In genomic region chr1:8663915-8664331, GRCh38 we compare ENCODE assay signal across 1 cellular context.
A peak's percentile ranks its signal among the peaks of the same experiment; 100 is the strongest.
TF ChIP-seq lines count a peak whose summit lies in the region.

No MANE protein-coding gene starts in this region.

TF ChIP-seq in HepG2, 621 proteins besides CTCF, POLR2A, EP300 and RAD21 (continued from another document):
- TF ChIP-seq CREB1 (IDR thresholded peaks at IDR 0.05) (no peak), CREB1 (CRISPR knock-in tag; IDR thresholded peaks at IDR 0.05) (peak; percentile 71; the same call in 1 of the 2 replicates), HDAC2 (CRISPR knock-in tag; IDR thresholded peaks at IDR 0.05) (peak; percentile 79), ZNF556 (CRISPR knock-in tag; IDR thresholded peaks at IDR 0.05; ENCODE audit: borderline replicate concordance) (peak; percentile 57; the same call in 1 of the 2 replicates), ZNF124 (CRISPR knock-in tag; IDR thresholded peaks at IDR 0.05) (0 out of 2 replicates have a peak, but pooled peaks have one; percentile 43), CEBPG (CRISPR knock-in tag; IDR thresholded peaks at IDR 0.05) (peak; percentile 80), ZMAT3 (CRISPR knock-in tag; conservative IDR thresholded peaks at IDR 0.05) (no peak), TBX2 (CRISPR knock-in tag; IDR thresholded peaks at IDR 0.05; ENCODE audit: borderline replicate concordance) (peak; percentile 41; the same call in 1 of the 2 replicates), MED1 (CRISPR knock-in tag; IDR thresholded peaks at IDR 0.05) (peak; percentile 66), MTA1 (CRISPR knock-in tag; IDR thresholded peaks at IDR 0.05; ENCODE audit: borderline replicate concordance) (no peak), ZFX (CRISPR knock-in tag; IDR thresholded peaks at IDR 0.05; ENCODE audit: low read depth) (peak; percentile 21; the same call in 1 of the 2 replicates), RCOR2 (CRISPR knock-in tag; IDR thresholded peaks at IDR 0.05) (peak; percentile 80)
- TF ChIP-seq, protein P1, sequence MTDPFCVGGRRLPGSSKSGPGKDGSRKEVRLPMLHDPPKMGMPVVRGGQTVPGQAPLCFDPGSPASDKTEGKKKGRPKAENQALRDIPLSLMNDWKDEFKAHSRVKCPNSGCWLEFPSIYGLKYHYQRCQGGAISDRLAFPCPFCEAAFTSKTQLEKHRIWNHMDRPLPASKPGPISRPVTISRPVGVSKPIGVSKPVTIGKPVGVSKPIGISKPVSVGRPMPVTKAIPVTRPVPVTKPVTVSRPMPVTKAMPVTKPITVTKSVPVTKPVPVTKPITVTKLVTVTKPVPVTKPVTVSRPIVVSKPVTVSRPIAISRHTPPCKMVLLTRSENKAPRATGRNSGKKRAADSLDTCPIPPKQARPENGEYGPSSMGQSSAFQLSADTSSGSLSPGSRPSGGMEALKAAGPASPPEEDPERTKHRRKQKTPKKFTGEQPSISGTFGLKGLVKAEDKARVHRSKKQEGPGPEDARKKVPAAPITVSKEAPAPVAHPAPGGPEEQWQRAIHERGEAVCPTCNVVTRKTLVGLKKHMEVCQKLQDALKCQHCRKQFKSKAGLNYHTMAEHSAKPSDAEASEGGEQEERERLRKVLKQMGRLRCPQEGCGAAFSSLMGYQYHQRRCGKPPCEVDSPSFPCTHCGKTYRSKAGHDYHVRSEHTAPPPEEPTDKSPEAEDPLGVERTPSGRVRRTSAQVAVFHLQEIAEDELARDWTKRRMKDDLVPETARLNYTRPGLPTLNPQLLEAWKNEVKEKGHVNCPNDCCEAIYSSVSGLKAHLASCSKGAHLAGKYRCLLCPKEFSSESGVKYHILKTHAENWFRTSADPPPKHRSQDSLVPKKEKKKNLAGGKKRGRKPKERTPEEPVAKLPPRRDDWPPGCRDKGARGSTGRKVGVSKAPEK (CRISPR knock-in tag; IDR thresholded peaks at IDR 0.05; ENCODE audit: borderline replicate concordance), result no peak
TF ChIP-seq in HepG2: peak in this region for 89.
